ENCODE assay signal across 17 cellular contexts in genomic region chr19:39974377-39975155, GRCh38. TPM values are rescaled to one million over a fixed set of nuclear protein-coding genes. Genes with fewer than 3 reads are reported as not detected.
A peak's percentile ranks its signal among the peaks of the same experiment; 100 is the strongest.
DNase-seq lines count a peak whose midpoint lies in the region; ATAC-seq and TF ChIP-seq lines count a peak whose summit lies in the region.
"Had no signal": no experiment of that assay in that cellular context is flagged by ENCODE, and none has a peak within 500 bp of the region (broad histone marks: within the 10 kb centered on the region; RNA-seq: fewer than 3 reads in every experiment).

No MANE protein-coding gene starts in this region.

- TF ChIP-seq POLR2A in IMR-90 (IDR thresholded peaks at IDR 0.05; ENCODE audit: low read depth, low read length) (no peak), adrenal gland (IDR thresholded peaks at IDR 0.05) (no peak), body of pancreas (IDR thresholded peaks at IDR 0.05) (no peak)

- no TSS peak for BruUV-seq in IMR-90 (replicated peaks; lab: Mats Ljungman, UMichigan)

- TF ChIP-seq CTCF in IMR-90 (conservative IDR thresholded peaks at IDR 0.05; ENCODE audit: low read depth, low read length) (no peak), fibroblast of mammary gland (conservative IDR thresholded peaks at IDR 0.05; ENCODE audit: control insufficient read depth, insufficient read depth, low read depth, low read length) (no peak), mucosa of descending colon (IDR thresholded peaks at IDR 0.05) (no peak), adrenal gland (IDR thresholded peaks at IDR 0.05) (no peak), body of pancreas (IDR thresholded peaks at IDR 0.05) (no peak)

- H2BK5ac ChIP-seq in IMR-90 (ENCODE audit: low read depth, low read length, poor library complexity, severe bottlenecking), result no peak overlapping the region

- H3K9me1 ChIP-seq in IMR-90 (ENCODE audit: insufficient read depth, low read length), result no peaks in the 10 kb centered on the region

- dilution Hi-C loops in IMR-90 (cut with HindIII; ENCODE audit: low sequenced_read_pairs, unreplicated experiment), result no loop called here

- peak overlapping the region in 1 of 4 donors; percentile 85 for H3K4me3 Mint-ChIP-seq in CD4-positive, CD25-positive, alpha-beta regulatory T cell

- intact Hi-C loops in IMR-90 (cut with micrococcal nuclease), result no loop called here
- intact Hi-C loops in mucosa of descending colon (cut with DNase I, micrococcal nuclease), result no loop called here
- intact Hi-C loops in adrenal gland (cut with DNase I), result no loop called here
- intact Hi-C loops in body of pancreas (cut with DNase I), result no loop called here

- H3K27me3 ChIP-seq in CD4-positive, CD25-positive, alpha-beta regulatory T cell (ENCODE audit: control insufficient read depth, insufficient read depth, low read length), result no peaks in the 10 kb centered on the region
- no peaks in the 10 kb centered on the region for H3K27me3 ChIP-seq in IMR-90 (ENCODE audit: control insufficient read depth, insufficient read depth, low read length)
- no peaks in the 10 kb centered on the region for H3K27me3 ChIP-seq in adrenal gland
- no peaks in the 10 kb centered on the region for H3K27me3 ChIP-seq in body of pancreas

- H4K91ac ChIP-seq in IMR-90 (ENCODE audit: insufficient read depth, low read depth, low read length), result no peak overlapping the region

- no peak overlapping the region for H2BK20ac ChIP-seq in IMR-90 (ENCODE audit: low read depth, low read length)

- no peak overlapping the region for H3K56ac ChIP-seq in IMR-90 (ENCODE audit: extremely low read depth, insufficient read depth, low read length)

- POLR2A ChIA-PET in IMR-90 (lab: Charles Lee; ENCODE audit: unreplicated experiment), result no interaction called here

- H4K20me1 ChIP-seq in IMR-90 (ENCODE audit: insufficient read depth, low read length), result peaks cover 4% of the 10 kb centered on the region; the same call in 1 of the 2 replicates

- peak overlapping the region in 2 of 3 donors; percentile 19 to 51 for H3K27ac Mint-ChIP-seq in CD4-positive, CD25-positive, alpha-beta regulatory T cell

- no peak overlapping the region for H2AK9ac ChIP-seq in IMR-90 (replicated peaks; ENCODE audit: low read depth, low read length, poor library complexity)

- no peak overlapping the region for H3K4ac ChIP-seq in IMR-90 (ENCODE audit: low read depth, low read length)

- H3K4me1 ChIP-seq in CD4-positive, CD25-positive, alpha-beta regulatory T cell (ENCODE audit: control insufficient read depth, insufficient read depth, low read length, poor library complexity, severe bottlenecking), result peaks cover 24% of the 10 kb centered on the region
- H3K4me1 ChIP-seq in IMR-90 (ENCODE audit: control insufficient read depth, insufficient read depth, low read length) (peaks cover 2% of the 10 kb centered on the region; the same call in 1 of the 2 replicates), mucosa of descending colon (ENCODE audit: low read depth) (peaks cover 6% of the 10 kb centered on the region), adrenal gland (replicated peaks in 1 of 2) (peaks cover 9 to 20% of the 10 kb centered on the region in 2 donors), body of pancreas (peaks cover 17% of the 10 kb centered on the region)

- H4K8ac ChIP-seq in IMR-90 (ENCODE audit: low read depth in 2 of 2, low read length in 2 of 2), result no peak overlapping the region

- no peak overlapping the region for H2BK120ac ChIP-seq in IMR-90 (ENCODE audit: low read depth, low read length)

- peak overlapping the region; percentile 38 for H2AFZ ChIP-seq in IMR-90 (replicated peaks; ENCODE audit: low read length, poor library complexity)
- H2AFZ ChIP-seq: PC-9 had no signal

- no peak for DNase-seq in CD4-positive, CD25-positive, alpha-beta regulatory T cell
- no peak for DNase-seq in IMR-90
- DNase-seq in fibroblast of mammary gland (ENCODE audit: low read depth), result peak; percentile 61
- DNase-seq in stimulated activated CD8-positive, alpha-beta memory T cell treated with anti-CD3 and anti-CD28 coated beads, Interleukin-4, amount 100 ng/mL, for 48 hours, result peak; percentile 16
- no peak for DNase-seq in mucosa of descending colon
- no peak for DNase-seq in adrenal gland
- DNase-seq in body of pancreas, result no peak
- DNase-seq: C1 segment of cervical spinal cord, COR-L47, GF-D8, GOT3, NCI-H1092, NCI-H2081 treated with DMSO at 0.1 percent for 48 hours, NCI-H510A, NCI-H82, PC-9 had no signal

- no peak overlapping the region for H3K14ac ChIP-seq in IMR-90 (replicated peaks; ENCODE audit: low read depth, low read length)

- peaks cover 3 to 39% (median 25%) of the 10 kb centered on the region in 4 donors for H3K4me1 Mint-ChIP-seq in CD4-positive, CD25-positive, alpha-beta regulatory T cell

- H3K27me3 Mint-ChIP-seq in CD4-positive, CD25-positive, alpha-beta regulatory T cell, result no peaks in the 10 kb centered on the region

- no peak for ATAC-seq in CD4-positive, CD25-positive, alpha-beta regulatory T cell (ENCODE audit: low read depth in 2 of 2)
- ATAC-seq in IMR-90 (ENCODE audit: low read depth), result no peak
- ATAC-seq in mucosa of descending colon, result no peak
- ATAC-seq in body of pancreas, result no peak

- peaks cover 46% of the 10 kb centered on the region for H3K36me3 ChIP-seq in CD4-positive, CD25-positive, alpha-beta regulatory T cell (ENCODE audit: control insufficient read depth, insufficient read depth, low read length)
- peaks cover 42% of the 10 kb centered on the region for H3K36me3 ChIP-seq in IMR-90 (ENCODE audit: control insufficient read depth, insufficient read depth, low read length)
- peaks cover 15% of the 10 kb centered on the region for H3K36me3 ChIP-seq in mucosa of descending colon (ENCODE audit: low read depth)
- H3K36me3 ChIP-seq in adrenal gland (replicated peaks in 1 of 2), result peaks cover 0 to 67% of the 10 kb centered on the region in 2 donors
- H3K36me3 ChIP-seq in body of pancreas (replicated peaks in 1 of 2; ENCODE audit: insufficient read depth in 1 of 2, low read depth in 2 of 2), result peaks cover 0 to 22% of the 10 kb centered on the region in 2 donors

- no peak for TF ChIP-seq RAD21 in IMR-90 (IDR thresholded peaks at IDR 0.05; ENCODE audit: low read length)

- peaks cover 27 to 46% of the 10 kb centered on the region in 2 experiments for H3K79me1 ChIP-seq in IMR-90 (ENCODE audit: low read depth in 1 of 2, low read length in 2 of 2)

- H4K5ac ChIP-seq in IMR-90 (ENCODE audit: low read depth, low read length), result no peak overlapping the region

- CTCF ChIA-PET in IMR-90 (lab: Yijun Ruan, JAX), result no interaction called here

- H3K4me2 ChIP-seq in IMR-90 (ENCODE audit: low read depth, low read length), result no peak overlapping the region
- H3K4me2 ChIP-seq: KMS-11, PC-9 had no signal

- H2AK5ac ChIP-seq in IMR-90 (ENCODE audit: low read depth, low read length), result no peak overlapping the region

- H3K27ac ChIP-seq in CD4-positive, CD25-positive, alpha-beta regulatory T cell (ENCODE audit: insufficient read depth, low read length, poor library complexity, severe bottlenecking), result no peak overlapping the region
- H3K27ac ChIP-seq in IMR-90 (ENCODE audit: insufficient read depth, low read length) (no peak overlapping the region), adrenal gland (no peak overlapping the region), body of pancreas (no peak overlapping the region)
- H3K27ac ChIP-seq: KMS-11, PC-9 had no signal

- no peaks in the 10 kb centered on the region for H3K9me3 Mint-ChIP-seq in CD4-positive, CD25-positive, alpha-beta regulatory T cell

- H2BK15ac ChIP-seq in IMR-90 (ENCODE audit: low read depth, low read length), result no peak overlapping the region

- no peak overlapping the region for H3K9ac ChIP-seq in IMR-90 (ENCODE audit: low read depth, low read length)
- H3K9ac ChIP-seq: KMS-11 had no signal

- in situ Hi-C loops in IMR-90 (cut with MboI; ENCODE audit: low sequenced_read_pairs), result no loop called here

- H3K9me3 ChIP-seq in CD4-positive, CD25-positive, alpha-beta regulatory T cell (ENCODE audit: control insufficient read depth in 2 of 2, low read length in 2 of 2), result no peaks in the 10 kb centered on the region
- H3K9me3 ChIP-seq in IMR-90 (ENCODE audit: control insufficient read depth, insufficient read depth, low read length) (no peaks in the 10 kb centered on the region), mucosa of descending colon (no peaks in the 10 kb centered on the region), adrenal gland (replicated peaks in 1 of 3) (no peaks in the 10 kb centered on the region), body of pancreas (no peaks in the 10 kb centered on the region)

- H3K36me3 Mint-ChIP-seq in CD4-positive, CD25-positive, alpha-beta regulatory T cell, result peaks cover 44% of the 10 kb centered on the region

- 96% methylated on average over 5 of the region's 24 CpGs; no CpG with 5 or more reads in 1 of the 2 experiments for WGBS in IMR-90 (ENCODE audit: extremely low coverage in 2 of 2, insufficient read length in 1 of 2), 2 experiments
- 94 to 97% (median 95%) methylated on average over 18 to 24 of the region's 24 CpGs for WGBS in adrenal gland, 4 donors
- WGBS in body of pancreas, 2 donors, result 92 to 98% methylated on average over 17 to 24 of the region's 24 CpGs

- H3K18ac ChIP-seq in IMR-90 (ENCODE audit: low read depth, low read length), result no peak overlapping the region

- H3K4me3 ChIP-seq in CD4-positive, CD25-positive, alpha-beta regulatory T cell (ENCODE audit: low read depth, low read length), result no peak overlapping the region
- no peak overlapping the region for H3K4me3 ChIP-seq in IMR-90 (ENCODE audit: insufficient read depth, low read depth, low read length)
- no peak overlapping the region for H3K4me3 ChIP-seq in fibroblast of mammary gland (ENCODE audit: control insufficient read depth, low read depth, low read length)
- H3K4me3 ChIP-seq in mucosa of descending colon, result no peak overlapping the region
- H3K4me3 ChIP-seq in adrenal gland, result no peak overlapping the region
- H3K4me3 ChIP-seq in body of pancreas, result no peak overlapping the region
- H3K4me3 ChIP-seq: PC-9 had no signal

- no peak overlapping the region for H3K23ac ChIP-seq in IMR-90 (ENCODE audit: low read depth, low read length)

RNA-seq across cellular contexts. Expression of gene PSMC4, which starts 3.6 kb away (rescaled TPM):
- total RNA-seq in CD4-positive, CD25-positive, alpha-beta regulatory T cell, result 105 TPM
- polyA plus RNA-seq in CD4-positive, CD25-positive, alpha-beta regulatory T cell, result 100 to 1,000 TPM in 2 of 4 donors, 10 to 100 TPM in 2; 89.9 to 122 (median 101) TPM
- total RNA-seq in IMR-90 (2012; rRNA removed) (213 and 216 TPM in 2 replicates), mucosa of descending colon (10 to 100 TPM; 73.4 to 89.9 (median 77.5) TPM), adrenal gland (100 to 1,000 TPM in 5 of 8 donors, 10 to 100 TPM in 3; 56.3 to 168 (median 104) TPM), body of pancreas (10 to 100 TPM; 14.2 to 43.8 TPM)
- polyA plus RNA-seq in IMR-90 (2012; rRNA removed) (148 and 158 TPM in 2 replicates), adrenal gland (100 to 1,000 TPM in 2 of 3 donors, 10 to 100 TPM in 1; 94.7 to 178 (median 119) TPM)
- 133 and 153 TPM in 2 replicates for polyA plus RNA-seq in IMR-90 (2012; cell fraction: cytosol; rRNA removed)
- polyA plus RNA-seq in IMR-90 (2012; cell fraction: nucleus; rRNA removed; ENCODE audit: low replicate concordance), result 114 and 174 TPM in 2 replicates

RNA-seq across cellular contexts. Expression of gene ZNF546, which starts 22.3 kb away (rescaled TPM):
- total RNA-seq in CD4-positive, CD25-positive, alpha-beta regulatory T cell, result 2.3 TPM
- 1 to 10 TPM; 4.8 to 5.8 (median 5.4) TPM for polyA plus RNA-seq in CD4-positive, CD25-positive, alpha-beta regulatory T cell
- total RNA-seq in IMR-90 (2012; rRNA removed), result 5.8 and 6.5 TPM in 2 replicates
- 0.57 and 1.6 TPM in 2 replicates for polyA plus RNA-seq in IMR-90 (2012; rRNA removed)
- polyA plus RNA-seq in IMR-90 (2012; cell fraction: cytosol; rRNA removed), result 0.15 and 0.24 TPM in 2 replicates
- 0.29 and 3.6 TPM in 2 replicates for polyA plus RNA-seq in IMR-90 (2012; cell fraction: nucleus; rRNA removed; ENCODE audit: low replicate concordance)
- total RNA-seq in mucosa of descending colon, result 10 to 100 TPM in 1 of 3 donors, 1 to 10 TPM in 2; 2.3 to 10.2 (median 2.9) TPM
- 10 to 100 TPM in 2 of 8 donors, 1 to 10 TPM in 6; 5.3 to 15.0 (median 8.0) TPM for total RNA-seq in adrenal gland
- 1 to 10 TPM; 4.0 to 5.1 (median 4.4) TPM for polyA plus RNA-seq in adrenal gland
- 1 to 10 TPM in 1 of 2 donors, under 1 TPM in 1; 0.66 to 2.6 TPM for total RNA-seq in body of pancreas

RNA-seq across cellular contexts. Expression of gene FCGBP, which starts 40.1 kb away (rescaled TPM):
- total RNA-seq in CD4-positive, CD25-positive, alpha-beta regulatory T cell, result 8.4 TPM
- under 1 TPM; 0.06 to 0.27 (median 0.21) TPM for polyA plus RNA-seq in CD4-positive, CD25-positive, alpha-beta regulatory T cell
- under 0.01 TPM in 1 of 2 replicates, not detected in the other for total RNA-seq in IMR-90 (2012; rRNA removed)
- polyA plus RNA-seq in IMR-90 (2012; rRNA removed), result 0.03 TPM in 2 replicates
- 0.05 and 0.06 TPM in 2 replicates for polyA plus RNA-seq in IMR-90 (2012; cell fraction: cytosol; rRNA removed)
- 0.13 and 0.32 TPM in 2 replicates for polyA plus RNA-seq in IMR-90 (2012; cell fraction: nucleus; rRNA removed; ENCODE audit: low replicate concordance)
- total RNA-seq in mucosa of descending colon, result 1,000 to 10,000 TPM; 1,609 to 4,808 (median 4,422) TPM
- total RNA-seq in adrenal gland, result 100 to 1,000 TPM in 5 of 8 donors, 10 to 100 TPM in 3; 53.2 to 785 (median 211) TPM
- 1 to 10 TPM; 3.8 to 7.2 (median 4.4) TPM for polyA plus RNA-seq in adrenal gland
- total RNA-seq in body of pancreas, result 10 to 100 TPM; 19.4 to 24.1 TPM

Comparison
In these comparisons a context has a peak if more than half of its experiments do, and no peak if none do; other contexts are left out.
1. DNase-seq: peak in fibroblast of mammary gland (single experiment) and stimulated activated CD8-positive, alpha-beta memory T cell treated with anti-CD3 and anti-CD28 coated beads, Interleukin-4, amount 100 ng/mL, for 48 hours (single experiment); none in CD4-positive, CD25-positive, alpha-beta regulatory T cell (0 of 3), IMR-90 (single experiment), mucosa of descending colon (0 of 3), adrenal gland (0 of 7) and body of pancreas (0 of 4).